9 cellular contexts compared by ENCODE assay signal in the genomic region with DNA sequence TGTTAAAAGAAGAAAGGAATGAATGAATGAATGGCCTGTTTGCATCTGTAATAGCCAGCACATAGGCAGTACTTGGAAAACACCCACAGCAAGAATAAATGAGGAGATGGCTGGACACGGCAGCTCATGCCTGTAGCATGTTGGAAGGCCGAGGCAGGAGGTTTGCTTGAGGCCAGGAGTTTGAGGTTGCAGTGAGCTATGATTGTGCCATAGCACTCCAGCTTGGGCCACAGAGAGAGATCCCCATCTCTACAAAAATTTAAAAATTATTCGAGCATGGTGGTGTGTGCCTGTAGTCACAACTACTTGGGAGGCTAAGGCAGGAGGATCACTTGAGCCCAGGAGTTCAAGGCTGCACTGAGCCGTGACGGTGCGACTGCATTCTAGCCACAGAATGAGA. TPM values are rescaled to one million over a fixed set of nuclear protein-coding genes. Genes with fewer than 3 reads are reported as not detected.
A peak's percentile ranks its signal among the peaks of the same experiment; 100 is the strongest.
DNase-seq lines count a peak whose midpoint lies in the region; ATAC-seq and TF ChIP-seq lines count a peak whose summit lies in the region.
"Had no signal": no experiment of that assay in that cellular context is flagged by ENCODE, and none has a peak within 500 bp of the region (broad histone marks: within the 10 kb centered on the region; RNA-seq: fewer than 3 reads in every experiment).

No MANE protein-coding gene starts in this region.

- POLR2A ChIA-PET in CD8-positive, alpha-beta T cell (lab: Charles Lee), result no interaction called here

- no peak for DNase-seq in CD8-positive, alpha-beta T cell
- no peak for DNase-seq in RWPE2 (ENCODE audit: low spot score)
- no peak for DNase-seq in psoas muscle
- DNase-seq in RPMI8226, result no peak
- no peak for DNase-seq in iPS-NIHi11 (ENCODE audit: low spot score)
- no peak for DNase-seq in RKO (ENCODE audit: low spot score)
- DNase-seq: activated effector memory CD4-positive, alpha-beta T cell treated with anti-CD3 and anti-CD28 coated beads, Interleukin-2, amount 50 U/mL, for 16 hours had no signal

- H3K4me3 Mint-ChIP-seq in CD8-positive, alpha-beta T cell, result peak overlapping the region; percentile 1

- intact Hi-C loops in CD8-positive, alpha-beta T cell (cut with DNase I, micrococcal nuclease), result no loop called here
- intact Hi-C loops in psoas muscle (cut with DNase I), result no loop called here

- no peaks in the 10 kb centered on the region for H3K9me3 ChIP-seq in CD8-positive, alpha-beta T cell (ENCODE audit: low read length)
- H3K9me3 ChIP-seq in RWPE2 (ENCODE audit: severe bottlenecking), result no peaks in the 10 kb centered on the region
- H3K9me3 ChIP-seq in esophagus (ENCODE audit: control insufficient read depth in 2 of 2, insufficient read depth in 1 of 2, low read depth in 1 of 2, low read length in 1 of 2), result no peaks in the 10 kb centered on the region
- no peaks in the 10 kb centered on the region for H3K9me3 ChIP-seq in psoas muscle

- WGBS in esophagus, 2 donors, result 86 to 92% methylated on average over 6 of the region's 6 CpGs
- WGBS in psoas muscle, 3 donors, result 82 to 89% (median 83%) methylated on average over 6 of the region's 6 CpGs

- H3K27me3 ChIP-seq in CD8-positive, alpha-beta T cell (ENCODE audit: insufficient read depth, low read length), result no peaks in the 10 kb centered on the region
- H3K27me3 ChIP-seq in RWPE2 (ENCODE audit: insufficient read depth, poor library complexity, severe bottlenecking) (no peaks in the 10 kb centered on the region), esophagus (ENCODE audit: control insufficient read depth in 1 of 2, insufficient read depth in 2 of 2, low read length in 2 of 2) (no peaks in the 10 kb centered on the region), psoas muscle (ENCODE audit: insufficient read depth in 3 of 3, low read length in 2 of 3) (peaks cover 0 to 5% (median 0%) of the 10 kb centered on the region in 3 donors)

- H3K4me1 Mint-ChIP-seq in CD8-positive, alpha-beta T cell (ENCODE audit: low read depth), result peaks cover 70% of the 10 kb centered on the region

- no peaks in the 10 kb centered on the region for H3K9me3 Mint-ChIP-seq in CD8-positive, alpha-beta T cell

- peaks cover 9% of the 10 kb centered on the region for H3K36me3 ChIP-seq in CD8-positive, alpha-beta T cell (ENCODE audit: insufficient read depth, low read length)
- H3K36me3 ChIP-seq in RWPE2 (ENCODE audit: low read depth), result peaks cover 47% of the 10 kb centered on the region
- peaks cover 0 to 3% of the 10 kb centered on the region in 2 donors for H3K36me3 ChIP-seq in esophagus (ENCODE audit: control insufficient read depth in 2 of 2, insufficient read depth in 2 of 2, low read length in 1 of 2)
- no peaks in the 10 kb centered on the region for H3K36me3 ChIP-seq in psoas muscle (ENCODE audit: insufficient read depth in 1 of 2, low read depth in 1 of 2)

- H3K27ac Mint-ChIP-seq in CD8-positive, alpha-beta T cell, result peak overlapping the region; percentile 76

- TF ChIP-seq CTCF in CD8-positive, alpha-beta T cell (IDR thresholded peaks at IDR 0.05), result no peak
- no peak for TF ChIP-seq CTCF in RWPE2 (IDR thresholded peaks at IDR 0.05; ENCODE audit: poor library complexity, severe bottlenecking)
- TF ChIP-seq CTCF in psoas muscle (IDR thresholded peaks at IDR 0.05), result no peak

- H3K4me1 ChIP-seq in CD8-positive, alpha-beta T cell (ENCODE audit: insufficient read depth, low read length), result peaks cover 57% of the 10 kb centered on the region
- H3K4me1 ChIP-seq in RWPE2 (ENCODE audit: insufficient read depth, poor library complexity, severe bottlenecking) (peaks cover 48% of the 10 kb centered on the region), esophagus (ENCODE audit: control insufficient read depth in 2 of 2, insufficient read depth in 2 of 2, low read length in 1 of 2) (peaks cover 7 to 23% of the 10 kb centered on the region in 2 donors), psoas muscle (peaks cover 10% of the 10 kb centered on the region)

- peaks cover 38% of the 10 kb centered on the region for H3K36me3 Mint-ChIP-seq in CD8-positive, alpha-beta T cell

- CTCF ChIA-PET in CD8-positive, alpha-beta T cell (lab: Charles Lee), result interaction anchor here (1.0 to 4.9 kb wide), 4 partner anchors 8 to 95 kb away, joined by 3 to 15 read pairs (median 6); no protein-coding TSS in a partner anchor

- no peaks in the 10 kb centered on the region for H3K27me3 Mint-ChIP-seq in CD8-positive, alpha-beta T cell (ENCODE audit: low read depth)

- ATAC-seq in CD8-positive, alpha-beta T cell, result no peak
- ATAC-seq in RWPE2 (ENCODE audit: low read depth) (no peak), psoas muscle (no peak), GM18873 (IDR thresholded peaks at IDR 0.05; ENCODE audit: low FRiP score, unreplicated experiment) (no peak)

- H3K4me3 ChIP-seq in CD8-positive, alpha-beta T cell (ENCODE audit: low read depth, low read length), result no peak overlapping the region
- H3K4me3 ChIP-seq in RWPE2 (ENCODE audit: severe bottlenecking), result no peak overlapping the region
- H3K4me3 ChIP-seq in esophagus (ENCODE audit: low read depth in 1 of 2, low read length in 2 of 2), result no peak overlapping the region
- no peak overlapping the region for H3K4me3 ChIP-seq in psoas muscle

- H3K27ac ChIP-seq in CD8-positive, alpha-beta T cell (ENCODE audit: low read depth, low read length), result no peak overlapping the region
- H3K27ac ChIP-seq in RWPE2 (ENCODE audit: poor library complexity, severe bottlenecking) (peak overlapping the region; percentile 92), esophagus (ENCODE audit: low read depth in 2 of 2, low read length in 1 of 2) (peak overlapping the region; percentile 99), psoas muscle (peak overlapping the region; percentile 84)

RNA-seq across cellular contexts. Expression of a gene that starts 12.5 kb away (rescaled TPM):
- 100 to 1,000 TPM; 224 to 240 TPM for total RNA-seq in CD8-positive, alpha-beta T cell
- polyA plus RNA-seq in esophagus (10 to 100 TPM; 51.1 to 60.0 TPM), psoas muscle (1 to 10 TPM; 2.1 to 6.5 (median 4.5) TPM)
- total RNA-seq in psoas muscle, result 1 to 10 TPM; 5.8 to 9.6 (median 8.1) TPM

RNA-seq across cellular contexts. Expression of a gene that starts 57.7 kb away (rescaled TPM):
- 10 to 100 TPM; 29.6 to 30.1 TPM for total RNA-seq in CD8-positive, alpha-beta T cell
- polyA plus RNA-seq in esophagus, result 10 to 100 TPM; 29.0 to 47.1 TPM
- total RNA-seq in psoas muscle, result 10 to 100 TPM; 18.9 to 51.8 (median 28.8) TPM
- polyA plus RNA-seq in psoas muscle, result 10 to 100 TPM; 26.0 to 31.7 (median 28.4) TPM

Comparison
In these comparisons a context has a peak if more than half of its experiments do, and no peak if none do; other contexts are left out.
1. RNA of a gene that starts 12.5 kb away (total RNA-seq): 224 to 240 TPM in CD8-positive, alpha-beta T cell; 5.8 to 9.6 TPM in psoas muscle; every median in the first group is over 10 times any median in the second.